In the genomic region with DNA sequence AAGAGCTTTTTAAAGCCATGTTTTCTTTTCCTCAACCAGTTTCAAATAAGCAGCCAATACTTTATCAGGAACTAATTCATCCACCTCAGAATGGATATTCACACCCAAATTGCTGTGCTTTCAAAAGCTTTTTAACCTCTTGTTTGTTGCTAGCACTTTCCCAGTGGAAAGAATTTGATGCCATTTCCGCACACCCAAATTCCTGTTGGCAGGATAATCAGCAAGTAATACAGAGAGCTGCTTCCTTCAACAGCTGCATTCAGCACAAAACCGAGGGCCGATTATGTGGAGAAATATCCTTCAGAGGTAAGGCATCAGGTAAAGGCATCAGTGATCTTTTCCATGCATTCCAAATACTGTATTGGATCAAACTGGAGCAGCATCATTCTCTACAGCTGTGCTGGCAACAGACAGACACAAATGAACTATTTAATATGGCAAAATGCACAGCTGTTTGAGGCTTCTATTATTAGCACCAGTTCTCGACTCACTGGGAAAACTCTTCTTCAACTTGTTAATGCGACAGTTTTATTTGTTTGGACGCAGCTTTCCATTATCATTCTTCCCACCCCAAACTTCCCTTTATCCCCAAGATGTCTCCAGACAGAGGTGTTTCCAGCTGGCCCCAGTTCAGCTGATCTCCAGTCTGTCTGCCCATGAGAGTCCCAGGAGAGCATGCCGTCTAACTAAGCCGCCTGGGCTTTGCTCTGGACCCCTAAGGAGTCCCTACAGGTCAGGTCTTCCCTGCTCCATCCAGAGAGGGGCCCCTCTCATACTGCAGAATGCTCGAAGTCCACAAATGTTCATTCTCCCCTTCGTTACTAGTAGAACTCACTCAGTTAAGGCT, we compare ENCODE assay signal across 1 cellular context.
TF ChIP-seq lines count a peak whose summit lies in the region.

No MANE protein-coding gene starts in this region.

TF ChIP-seq in GM23338, 12 proteins besides CTCF, POLR2A, EP300 and RAD21:
- no peak for TF ChIP-seq CREB1 (CRISPR knock-in tag; IDR thresholded peaks at IDR 0.05; ENCODE audit: low read depth)
- TF ChIP-seq, protein P1, sequence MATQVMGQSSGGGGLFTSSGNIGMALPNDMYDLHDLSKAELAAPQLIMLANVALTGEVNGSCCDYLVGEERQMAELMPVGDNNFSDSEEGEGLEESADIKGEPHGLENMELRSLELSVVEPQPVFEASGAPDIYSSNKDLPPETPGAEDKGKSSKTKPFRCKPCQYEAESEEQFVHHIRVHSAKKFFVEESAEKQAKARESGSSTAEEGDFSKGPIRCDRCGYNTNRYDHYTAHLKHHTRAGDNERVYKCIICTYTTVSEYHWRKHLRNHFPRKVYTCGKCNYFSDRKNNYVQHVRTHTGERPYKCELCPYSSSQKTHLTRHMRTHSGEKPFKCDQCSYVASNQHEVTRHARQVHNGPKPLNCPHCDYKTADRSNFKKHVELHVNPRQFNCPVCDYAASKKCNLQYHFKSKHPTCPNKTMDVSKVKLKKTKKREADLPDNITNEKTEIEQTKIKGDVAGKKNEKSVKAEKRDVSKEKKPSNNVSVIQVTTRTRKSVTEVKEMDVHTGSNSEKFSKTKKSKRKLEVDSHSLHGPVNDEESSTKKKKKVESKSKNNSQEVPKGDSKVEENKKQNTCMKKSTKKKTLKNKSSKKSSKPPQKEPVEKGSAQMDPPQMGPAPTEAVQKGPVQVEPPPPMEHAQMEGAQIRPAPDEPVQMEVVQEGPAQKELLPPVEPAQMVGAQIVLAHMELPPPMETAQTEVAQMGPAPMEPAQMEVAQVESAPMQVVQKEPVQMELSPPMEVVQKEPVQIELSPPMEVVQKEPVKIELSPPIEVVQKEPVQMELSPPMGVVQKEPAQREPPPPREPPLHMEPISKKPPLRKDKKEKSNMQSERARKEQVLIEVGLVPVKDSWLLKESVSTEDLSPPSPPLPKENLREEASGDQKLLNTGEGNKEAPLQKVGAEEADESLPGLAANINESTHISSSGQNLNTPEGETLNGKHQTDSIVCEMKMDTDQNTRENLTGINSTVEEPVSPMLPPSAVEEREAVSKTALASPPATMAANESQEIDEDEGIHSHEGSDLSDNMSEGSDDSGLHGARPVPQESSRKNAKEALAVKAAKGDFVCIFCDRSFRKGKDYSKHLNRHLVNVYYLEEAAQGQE (IDR thresholded peaks at IDR 0.05; ENCODE audit: unreplicated experiment), result no peak
- TF ChIP-seq, protein P2, sequence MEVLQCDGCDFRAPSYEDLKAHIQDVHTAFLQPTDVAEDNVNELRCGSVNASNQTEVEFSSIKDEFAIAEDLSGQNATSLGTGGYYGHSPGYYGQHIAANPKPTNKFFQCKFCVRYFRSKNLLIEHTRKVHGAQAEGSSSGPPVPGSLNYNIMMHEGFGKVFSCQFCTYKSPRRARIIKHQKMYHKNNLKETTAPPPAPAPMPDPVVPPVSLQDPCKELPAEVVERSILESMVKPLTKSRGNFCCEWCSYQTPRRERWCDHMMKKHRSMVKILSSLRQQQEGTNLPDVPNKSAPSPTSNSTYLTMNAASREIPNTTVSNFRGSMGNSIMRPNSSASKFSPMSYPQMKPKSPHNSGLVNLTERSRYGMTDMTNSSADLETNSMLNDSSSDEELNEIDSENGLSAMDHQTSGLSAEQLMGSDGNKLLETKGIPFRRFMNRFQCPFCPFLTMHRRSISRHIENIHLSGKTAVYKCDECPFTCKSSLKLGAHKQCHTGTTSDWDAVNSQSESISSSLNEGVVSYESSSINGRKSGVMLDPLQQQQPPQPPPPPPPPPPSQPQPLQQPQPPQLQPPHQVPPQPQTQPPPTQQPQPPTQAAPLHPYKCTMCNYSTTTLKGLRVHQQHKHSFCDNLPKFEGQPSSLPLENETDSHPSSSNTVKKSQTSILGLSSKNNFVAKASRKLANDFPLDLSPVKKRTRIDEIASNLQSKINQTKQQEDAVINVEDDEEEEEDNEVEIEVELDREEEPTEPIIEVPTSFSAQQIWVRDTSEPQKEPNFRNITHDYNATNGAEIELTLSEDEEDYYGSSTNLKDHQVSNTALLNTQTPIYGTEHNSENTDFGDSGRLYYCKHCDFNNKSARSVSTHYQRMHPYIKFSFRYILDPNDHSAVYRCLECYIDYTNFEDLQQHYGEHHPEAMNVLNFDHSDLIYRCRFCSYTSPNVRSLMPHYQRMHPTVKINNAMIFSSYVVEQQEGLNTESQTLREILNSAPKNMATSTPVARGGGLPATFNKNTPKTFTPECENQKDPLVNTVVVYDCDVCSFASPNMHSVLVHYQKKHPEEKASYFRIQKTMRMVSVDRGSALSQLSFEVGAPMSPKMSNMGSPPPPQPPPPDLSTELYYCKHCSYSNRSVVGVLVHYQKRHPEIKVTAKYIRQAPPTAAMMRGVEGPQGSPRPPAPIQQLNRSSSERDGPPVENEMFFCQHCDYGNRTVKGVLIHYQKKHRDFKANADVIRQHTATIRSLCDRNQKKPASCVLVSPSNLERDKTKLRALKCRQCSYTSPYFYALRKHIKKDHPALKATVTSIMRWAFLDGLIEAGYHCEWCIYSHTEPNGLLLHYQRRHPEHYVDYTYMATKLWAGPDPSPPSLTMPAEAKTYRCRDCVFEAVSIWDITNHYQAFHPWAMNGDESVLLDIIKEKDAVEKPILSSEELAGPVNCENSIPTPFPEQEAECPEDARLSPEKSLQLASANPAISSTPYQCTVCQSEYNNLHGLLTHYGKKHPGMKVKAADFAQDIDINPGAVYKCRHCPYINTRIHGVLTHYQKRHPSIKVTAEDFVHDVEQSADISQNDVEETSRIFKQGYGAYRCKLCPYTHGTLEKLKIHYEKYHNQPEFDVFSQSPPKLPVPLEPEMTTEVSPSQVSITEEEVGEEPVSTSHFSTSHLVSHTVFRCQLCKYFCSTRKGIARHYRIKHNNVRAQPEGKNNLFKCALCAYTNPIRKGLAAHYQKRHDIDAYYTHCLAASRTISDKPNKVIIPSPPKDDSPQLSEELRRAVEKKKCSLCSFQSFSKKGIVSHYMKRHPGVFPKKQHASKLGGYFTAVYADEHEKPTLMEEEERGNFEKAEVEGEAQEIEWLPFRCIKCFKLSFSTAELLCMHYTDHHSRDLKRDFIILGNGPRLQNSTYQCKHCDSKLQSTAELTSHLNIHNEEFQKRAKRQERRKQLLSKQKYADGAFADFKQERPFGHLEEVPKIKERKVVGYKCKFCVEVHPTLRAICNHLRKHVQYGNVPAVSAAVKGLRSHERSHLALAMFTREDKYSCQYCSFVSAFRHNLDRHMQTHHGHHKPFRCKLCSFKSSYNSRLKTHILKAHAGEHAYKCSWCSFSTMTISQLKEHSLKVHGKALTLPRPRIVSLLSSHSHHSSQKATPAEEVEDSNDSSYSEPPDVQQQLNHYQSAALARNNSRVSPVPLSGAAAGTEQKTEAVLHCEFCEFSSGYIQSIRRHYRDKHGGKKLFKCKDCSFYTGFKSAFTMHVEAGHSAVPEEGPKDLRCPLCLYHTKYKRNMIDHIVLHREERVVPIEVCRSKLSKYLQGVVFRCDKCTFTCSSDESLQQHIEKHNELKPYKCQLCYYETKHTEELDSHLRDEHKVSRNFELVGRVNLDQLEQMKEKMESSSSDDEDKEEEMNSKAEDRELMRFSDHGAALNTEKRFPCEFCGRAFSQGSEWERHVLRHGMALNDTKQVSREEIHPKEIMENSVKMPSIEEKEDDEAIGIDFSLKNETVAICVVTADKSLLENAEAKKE (CRISPR knock-in tag; IDR thresholded peaks at IDR 0.05), result no peak
- TF ChIP-seq POLR2AphosphoS5 (IDR thresholded peaks at IDR 0.05; ENCODE audit: low read depth), result no peak
- no peak for TF ChIP-seq EZH2 (IDR thresholded peaks at IDR 0.05; ENCODE audit: low read depth, unreplicated experiment)
- TF ChIP-seq, protein P3, sequence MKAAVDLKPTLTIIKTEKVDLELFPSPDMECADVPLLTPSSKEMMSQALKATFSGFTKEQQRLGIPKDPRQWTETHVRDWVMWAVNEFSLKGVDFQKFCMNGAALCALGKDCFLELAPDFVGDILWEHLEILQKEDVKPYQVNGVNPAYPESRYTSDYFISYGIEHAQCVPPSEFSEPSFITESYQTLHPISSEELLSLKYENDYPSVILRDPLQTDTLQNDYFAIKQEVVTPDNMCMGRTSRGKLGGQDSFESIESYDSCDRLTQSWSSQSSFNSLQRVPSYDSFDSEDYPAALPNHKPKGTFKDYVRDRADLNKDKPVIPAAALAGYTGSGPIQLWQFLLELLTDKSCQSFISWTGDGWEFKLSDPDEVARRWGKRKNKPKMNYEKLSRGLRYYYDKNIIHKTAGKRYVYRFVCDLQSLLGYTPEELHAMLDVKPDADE (IDR thresholded peaks at IDR 0.05), result no peak
- no peak for TF ChIP-seq STAT1 (IDR thresholded peaks at IDR 0.05; ENCODE audit: unreplicated experiment)
- TF ChIP-seq NANOG (IDR thresholded peaks at IDR 0.05; ENCODE audit: borderline replicate concordance), result no peak
- TF ChIP-seq ZNF114 (CRISPR knock-in tag; IDR thresholded peaks at IDR 0.05), result no peak
- TF ChIP-seq EZH2phosphoT487 (IDR thresholded peaks at IDR 0.05; ENCODE audit: unreplicated experiment), result no peak
- TF ChIP-seq ZNF331 (CRISPR knock-in tag; IDR thresholded peaks at IDR 0.05; ENCODE audit: low read depth), result no peak
- no peak for TF ChIP-seq JUNB (IDR thresholded peaks at IDR 0.05; ENCODE audit: unreplicated experiment)
